ENCODE assay signal across 25 cellular contexts in the genomic region with DNA sequence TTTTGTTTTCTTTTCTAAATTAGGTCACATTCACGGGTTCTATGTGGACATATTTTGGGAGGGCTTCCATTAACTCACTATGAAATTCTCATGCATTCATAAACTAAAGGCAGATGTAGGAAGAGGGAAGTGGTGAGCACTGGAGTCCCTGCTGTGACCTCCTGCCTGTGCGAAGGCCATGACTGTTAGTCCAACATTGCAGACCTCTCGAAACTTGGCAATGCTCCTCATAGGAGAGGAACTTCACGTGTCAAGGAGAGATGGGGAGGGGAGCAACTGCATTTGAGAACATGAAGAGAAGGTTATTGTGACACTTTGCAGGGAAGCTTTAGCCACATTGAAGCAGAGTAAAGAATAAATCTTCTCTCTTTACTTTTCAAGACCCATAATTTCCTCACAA.
DNase-seq lines count a peak whose midpoint lies in the region; ATAC-seq and TF ChIP-seq lines count a peak whose summit lies in the region.
"Had no signal": no experiment of that assay in that cellular context is flagged by ENCODE, and none has a peak within 500 bp of the region (broad histone marks: within the 10 kb centered on the region; RNA-seq: fewer than 3 reads in every experiment).

No MANE protein-coding gene starts in this region.

- H3K27ac Mint-ChIP-seq in HFFc6 = no peak overlapping the region
- H3K27ac Mint-ChIP-seq: activated CD4-positive, alpha-beta memory T cell treated with anti-CD3 and anti-CD28 coated beads, Interleukin-2, amount 10 ng/mL, durations not matched to agents 7 days and 5 days; activated naive CD4-positive, alpha-beta T cell treated with anti-CD3 and anti-CD28 coated beads, Interleukin-2, amount 10 ng/mL, durations not matched to agents 7 days and 5 days; activated T-helper 17 cell treated with anti-CD3 and anti-CD28 coated beads, Interleukin-2, amount 50 U/mL, for 72 hours; natural killer cell treated with Interleukin-12 subunit alpha and Interleukin-12 subunit beta and Interleukin-15 and Interleukin-18, amount 100 ng/mL, for 72 hours; T-helper 1 cell treated with Interleukin-12 subunit alpha and Interleukin-12 subunit beta and Interleukin-4 antibody, amounts not matched to agents 30 μg/mL and 1 μg/mL, for 36 hours had no signal

- no peak overlapping the region for H3K4me3 Mint-ChIP-seq in HFFc6
- H3K4me3 Mint-ChIP-seq: activated CD4-positive, alpha-beta memory T cell treated with anti-CD3 and anti-CD28 coated beads, Interleukin-2, amount 10 ng/mL, durations not matched to agents 7 days and 5 days; activated naive CD4-positive, alpha-beta T cell treated with anti-CD3 and anti-CD28 coated beads, Interleukin-2, amount 10 ng/mL, durations not matched to agents 7 days and 5 days; activated T-helper 17 cell treated with anti-CD3 and anti-CD28 coated beads, Interleukin-2, amount 50 U/mL, for 72 hours; natural killer cell treated with Interleukin-12 subunit alpha and Interleukin-12 subunit beta and Interleukin-15 and Interleukin-18, amount 100 ng/mL, for 72 hours; T-helper 1 cell treated with Interleukin-12 subunit alpha and Interleukin-12 subunit beta and Interleukin-4 antibody, amounts not matched to agents 30 μg/mL and 1 μg/mL, for 36 hours had no signal

- H3K9me3 ChIP-seq in MG63 (no peaks in the 10 kb centered on the region), aorta (ENCODE audit: control insufficient read depth, low read length) (no peaks in the 10 kb centered on the region)
- H3K9me3 ChIP-seq: BE2C, breast epithelium, gastroesophageal sphincter, prostate gland, right lobe of liver, thyroid gland had no signal

- ATAC-seq in GM18520 (IDR thresholded peaks at IDR 0.05; ENCODE audit: unreplicated experiment) = no peak
- no peak for ATAC-seq in aorta (ENCODE audit: low FRiP score)
- ATAC-seq: activated CD4-positive, CD25-positive, alpha-beta regulatory T cell treated with anti-CD3 and anti-CD28 coated beads, Interleukin-2, amount 50 U/mL, for 24 hours; activated T-helper 17 cell treated with anti-CD3 and anti-CD28 coated beads, Interleukin-2, amount 50 U/mL, for 72 hours; gastroesophageal sphincter; natural killer cell treated with Interleukin-12 subunit alpha and Interleukin-12 subunit beta and Interleukin-15 and Interleukin-18, amount 100 ng/mL, for 72 hours had no signal

- H3K27me3 ChIP-seq in MG63 (no peaks in the 10 kb centered on the region), aorta (ENCODE audit: control insufficient read depth in 1 of 2, insufficient read depth in 2 of 2, low read length in 1 of 2) (no peaks in the 10 kb centered on the region)
- H3K27me3 ChIP-seq: BE2C, breast epithelium, gastroesophageal sphincter, hepatocyte, right lobe of liver, thyroid gland had no signal

- H3K36me3 ChIP-seq in MG63 (no peaks in the 10 kb centered on the region), aorta (ENCODE audit: control insufficient read depth in 1 of 2, insufficient read depth in 2 of 2, low read length in 1 of 2) (no peaks in the 10 kb centered on the region)
- H3K36me3 ChIP-seq: BE2C, breast epithelium, gastroesophageal sphincter, prostate gland, right lobe of liver, thyroid gland had no signal

- no peaks in the 10 kb centered on the region for H3K36me3 Mint-ChIP-seq in HFFc6 (ENCODE audit: low read depth)
- H3K36me3 Mint-ChIP-seq: activated naive CD4-positive, alpha-beta T cell treated with anti-CD3 and anti-CD28 coated beads, Interleukin-2, amount 10 ng/mL, durations not matched to agents 7 days and 5 days; natural killer cell treated with Interleukin-12 subunit alpha and Interleukin-12 subunit beta and Interleukin-15 and Interleukin-18, amount 100 ng/mL, for 72 hours had no signal

- H3K4me1 ChIP-seq in aorta (ENCODE audit: control insufficient read depth in 1 of 2, insufficient read depth in 2 of 2, low read length in 2 of 2) = no peaks in the 10 kb centered on the region
- H3K4me1 ChIP-seq: BE2C, breast epithelium, gastroesophageal sphincter, prostate gland, right lobe of liver, thyroid gland had no signal

- no peaks in the 10 kb centered on the region for H3K9me3 Mint-ChIP-seq in HFFc6
- H3K9me3 Mint-ChIP-seq: activated CD4-positive, alpha-beta memory T cell treated with anti-CD3 and anti-CD28 coated beads, Interleukin-2, amount 10 ng/mL, durations not matched to agents 7 days and 5 days; activated naive CD4-positive, alpha-beta T cell treated with anti-CD3 and anti-CD28 coated beads, Interleukin-2, amount 10 ng/mL, durations not matched to agents 7 days and 5 days; activated T-helper 17 cell treated with anti-CD3 and anti-CD28 coated beads, Interleukin-2, amount 50 U/mL, for 72 hours; natural killer cell treated with Interleukin-12 subunit alpha and Interleukin-12 subunit beta and Interleukin-15 and Interleukin-18, amount 100 ng/mL, for 72 hours; T-helper 1 cell treated with Interleukin-12 subunit alpha and Interleukin-12 subunit beta and Interleukin-4 antibody, amounts not matched to agents 30 μg/mL and 1 μg/mL, for 36 hours had no signal

- DNase-seq in AG10803 (ENCODE audit: low read depth) = peak; percentile 1
- DNase-seq in MG63 = peak; percentile 9
- DNase-seq in NOMO-1 treated with DMSO at 0.1 percent for 48 hours (lab: John Stamatoyannopoulos, UW; ENCODE audit: unreplicated experiment) = peak; percentile 67
- peak; percentile 80 for DNase-seq in brain pericyte (ENCODE audit: low read depth, low spot score)
- no peak for DNase-seq in HFFc6
- DNase-seq in aorta = no peak
- no peak for DNase-seq in stimulated activated CD4-positive, alpha-beta T cell treated with anti-CD3 and anti-CD28 coated beads, Interleukin-2, amount 100 ng/mL, for 48 hours
- DNase-seq: activated CD4-positive, alpha-beta memory T cell treated with anti-CD3 and anti-CD28 coated beads, Interleukin-2, amount 10 ng/mL, durations not matched to agents 7 days and 5 days; activated naive CD4-positive, alpha-beta T cell treated with anti-CD3 and anti-CD28 coated beads, Interleukin-2, amount 10 ng/mL, durations not matched to agents 7 days and 5 days; BE2C; occipital lobe; right lobe of liver; stimulated activated CD4-positive, alpha-beta T cell treated with anti-CD3 and anti-CD28 coated beads, Interleukin-4, amount 100 ng/mL, for 1 hour; thyroid gland had no signal

- 53% methylated on average over 4 of the region's 4 CpGs for WGBS in aorta, 2 donors

- H3K27me3 Mint-ChIP-seq in HFFc6 (ENCODE audit: insufficient read depth) = no peaks in the 10 kb centered on the region; the same call in 1 of the 2 replicates
- H3K27me3 Mint-ChIP-seq: activated CD4-positive, alpha-beta memory T cell treated with anti-CD3 and anti-CD28 coated beads, Interleukin-2, amount 10 ng/mL, durations not matched to agents 7 days and 5 days; natural killer cell treated with Interleukin-12 subunit alpha and Interleukin-12 subunit beta and Interleukin-15 and Interleukin-18, amount 100 ng/mL, for 72 hours had no signal

- H3K27ac ChIP-seq in aorta (ENCODE audit: low read depth in 1 of 2, low read length in 2 of 2) = no peak overlapping the region
- H3K27ac ChIP-seq: breast epithelium, gastroesophageal sphincter, hepatocyte, prostate gland, right lobe of liver, RWPE1, thyroid gland had no signal

- H3K4me1 Mint-ChIP-seq in HFFc6 (ENCODE audit: low read depth) = no peaks in the 10 kb centered on the region
- H3K4me1 Mint-ChIP-seq: activated CD4-positive, alpha-beta memory T cell treated with anti-CD3 and anti-CD28 coated beads, Interleukin-2, amount 10 ng/mL, durations not matched to agents 7 days and 5 days; activated naive CD4-positive, alpha-beta T cell treated with anti-CD3 and anti-CD28 coated beads, Interleukin-2, amount 10 ng/mL, durations not matched to agents 7 days and 5 days; activated T-helper 17 cell treated with anti-CD3 and anti-CD28 coated beads, Interleukin-2, amount 50 U/mL, for 72 hours had no signal

- intact Hi-C loops in aorta (cut with DNase I) = loop anchor here in 1 of 2 donors (5.0 to 10.0 kb wide), 3 partner anchors 643 to 1416 kb away; no protein-coding TSS in a partner anchor

- TF ChIP-seq CTCF in AG10803 (conservative IDR thresholded peaks at IDR 0.05; ENCODE audit: low read length) (no peak), HFFc6 (IDR thresholded peaks at IDR 0.05) (no peak)

- H3K4me3 ChIP-seq in AG10803 (ENCODE audit: low read length) = no peak overlapping the region
- no peak overlapping the region for H3K4me3 ChIP-seq in MG63
- H3K4me3 ChIP-seq in aorta (ENCODE audit: low read length in 2 of 2) = no peak overlapping the region
- H3K4me3 ChIP-seq: breast epithelium, gastroesophageal sphincter, GM12878, hepatocyte, prostate gland, right lobe of liver, thyroid gland had no signal

Comparison
In these comparisons a context has a peak if more than half of its experiments do, and no peak if none do; other contexts are left out.
1. DNase-seq: peak in AG10803 (single experiment), MG63 (single experiment), NOMO-1 treated with DMSO at 0.1 percent for 48 hours (single experiment) and brain pericyte (single experiment); none in HFFc6 (single experiment), aorta (0 of 2) and stimulated activated CD4-positive, alpha-beta T cell treated with anti-CD3 and anti-CD28 coated beads, Interleukin-2, amount 100 ng/mL, for 48 hours (0 of 2).